Comparison of ENCODE assay signal across 8 cellular contexts in the genomic region with DNA sequence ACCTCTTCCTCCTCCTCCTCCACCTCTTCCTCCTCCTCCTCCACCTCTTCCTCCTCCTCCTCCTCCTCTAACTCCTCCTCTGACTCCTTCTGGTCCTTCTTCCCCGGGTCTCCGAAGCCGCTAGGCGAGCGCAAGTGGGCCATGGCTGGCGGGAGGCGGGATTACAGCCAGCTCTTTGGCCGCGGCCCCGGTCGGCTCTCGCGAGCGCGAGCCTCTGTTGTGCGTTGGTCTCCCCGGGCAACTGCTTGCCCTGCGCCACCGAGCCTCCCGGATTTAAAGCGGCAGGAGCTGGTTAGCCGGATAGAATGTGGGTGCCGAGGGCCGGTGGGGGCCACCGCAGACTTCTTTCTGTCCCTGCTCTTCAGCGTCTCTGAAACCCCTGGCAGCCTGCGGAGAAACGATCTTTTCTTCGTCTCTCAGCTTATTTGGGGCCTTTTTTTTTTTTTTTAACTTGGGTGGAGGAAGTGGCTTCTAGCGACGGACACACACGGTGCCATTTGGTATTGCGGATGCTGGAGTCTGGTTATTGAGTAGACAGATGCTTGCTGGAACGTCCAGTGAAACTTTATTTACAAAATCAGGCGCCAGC. TPM values are rescaled to one million over a fixed set of nuclear protein-coding genes. Genes with fewer than 3 reads are reported as not detected.
DNase-seq lines count a peak whose midpoint lies in the region; ATAC-seq and TF ChIP-seq lines count a peak whose summit lies in the region.

TSS of gene ERICH6 (minus strand) at position 165 of the 589 bp plus-strand sequence. CDS start at position 143, 22 bp downstream.

- POLR2A ChIA-PET in activated CD4-positive, alpha-beta memory T cell treated with anti-CD3 and anti-CD28 coated beads for 36 hours (lab: Charles Lee) = interaction anchor here (0.6 to 1.5 kb wide), 9 partner anchors 9 to 468 kb away, joined by 3 to 8 read pairs (median 4); partner anchors contain the start of gene SIAH2

- H3K9me3 ChIP-seq in CD4-positive, CD25-positive, alpha-beta regulatory T cell (ENCODE audit: control insufficient read depth in 2 of 2, low read length in 2 of 2) = no peaks in the 10 kb centered on the region
- no peaks in the 10 kb centered on the region for H3K9me3 ChIP-seq in lower lobe of right lung

- peaks cover 17% of the 10 kb centered on the region for H3K4me1 ChIP-seq in CD4-positive, CD25-positive, alpha-beta regulatory T cell (ENCODE audit: control insufficient read depth, insufficient read depth, low read length, poor library complexity, severe bottlenecking)
- H3K4me1 ChIP-seq in lower lobe of right lung = peaks cover 9% of the 10 kb centered on the region

- H3K27ac ChIP-seq in CD4-positive, CD25-positive, alpha-beta regulatory T cell (ENCODE audit: insufficient read depth, low read length, poor library complexity, severe bottlenecking) = peak within 1 kb of the TSS; percentile 79
- H3K27ac ChIP-seq in lower lobe of right lung = peak within 1 kb of the TSS; percentile 90

- DNase-seq in CD4-positive, CD25-positive, alpha-beta regulatory T cell = peak; percentile 64 to 90 (median 78)
- peak; percentile 89 for DNase-seq in NCI-H69 (lab: John Stamatoyannopoulos, UW)
- peak; percentile 92 for DNase-seq in activated CD4-positive, alpha-beta memory T cell treated with anti-CD3 and anti-CD28 coated beads for 36 hours
- DNase-seq in ecto neural progenitor cell (ENCODE audit: low spot score) = peak; percentile 95
- peak; percentile 96 for DNase-seq in lower lobe of right lung
- DNase-seq in stimulated activated CD4-positive, alpha-beta T cell treated with anti-CD3 and anti-CD28 coated beads, TNF-alpha, amount 100 ng/mL, for 24 hours (ENCODE audit: low read depth in 3 of 3) = peak; percentile 55 to 83 (median 57)

- TF ChIP-seq CTCF in lower lobe of right lung (IDR thresholded peaks at IDR 0.05) = peak; percentile 15

- peaks cover 4% of the 10 kb centered on the region for H3K36me3 ChIP-seq in CD4-positive, CD25-positive, alpha-beta regulatory T cell (ENCODE audit: control insufficient read depth, insufficient read depth, low read length)
- H3K36me3 ChIP-seq in lower lobe of right lung = no peaks in the 10 kb centered on the region

- H3K4me3 Mint-ChIP-seq in CD4-positive, CD25-positive, alpha-beta regulatory T cell = peak within 1 kb of the TSS; percentile 94 to 100 (median 98)
- H3K4me3 Mint-ChIP-seq in activated CD4-positive, alpha-beta memory T cell treated with anti-CD3 and anti-CD28 coated beads for 36 hours = peak within 1 kb of the TSS; percentile 89

- H3K27me3 Mint-ChIP-seq in CD4-positive, CD25-positive, alpha-beta regulatory T cell = peaks cover 16% of the 10 kb centered on the region
- no peaks in the 10 kb centered on the region for H3K27me3 Mint-ChIP-seq in activated CD4-positive, alpha-beta memory T cell treated with anti-CD3 and anti-CD28 coated beads for 36 hours

- peaks cover 0 to 4% (median 0%) of the 10 kb centered on the region in 7 donors for H3K9me3 Mint-ChIP-seq in CD4-positive, CD25-positive, alpha-beta regulatory T cell
- peaks cover 7% of the 10 kb centered on the region for H3K9me3 Mint-ChIP-seq in activated CD4-positive, alpha-beta memory T cell treated with anti-CD3 and anti-CD28 coated beads for 36 hours

- peaks cover 5 to 29% (median 13%) of the 10 kb centered on the region in 4 donors for H3K4me1 Mint-ChIP-seq in CD4-positive, CD25-positive, alpha-beta regulatory T cell
- peaks cover 21% of the 10 kb centered on the region for H3K4me1 Mint-ChIP-seq in activated CD4-positive, alpha-beta memory T cell treated with anti-CD3 and anti-CD28 coated beads for 36 hours (ENCODE audit: low read depth)

- H3K36me3 Mint-ChIP-seq in CD4-positive, CD25-positive, alpha-beta regulatory T cell = peaks cover 18% of the 10 kb centered on the region
- peaks cover 9% of the 10 kb centered on the region for H3K36me3 Mint-ChIP-seq in activated CD4-positive, alpha-beta memory T cell treated with anti-CD3 and anti-CD28 coated beads for 36 hours

- CTCF ChIA-PET in activated CD4-positive, alpha-beta memory T cell treated with anti-CD3 and anti-CD28 coated beads for 36 hours (lab: Charles Lee) = interaction anchor here (0.7 to 2.3 kb wide), 9 partner anchors 17 to 1364 kb away, joined by 3 to 7 read pairs (median 4); no protein-coding TSS in a partner anchor

- ATAC-seq in CD4-positive, CD25-positive, alpha-beta regulatory T cell (ENCODE audit: low read depth in 2 of 2) = peak; percentile 87 to 89
- ATAC-seq in GM19372 (IDR thresholded peaks at IDR 0.05; ENCODE audit: low read depth, unreplicated experiment) (peak; percentile 99), HG03521 (IDR thresholded peaks at IDR 0.05; ENCODE audit: unreplicated experiment) (peak; percentile 99), lower lobe of right lung (peak; percentile 99 to 100)

- peak within 1 kb of the TSS; percentile 84 for H3K4me3 ChIP-seq in CD4-positive, CD25-positive, alpha-beta regulatory T cell (ENCODE audit: low read depth, low read length)
- H3K4me3 ChIP-seq in lower lobe of right lung = peak within 1 kb of the TSS; percentile 66

- H3K27me3 ChIP-seq in CD4-positive, CD25-positive, alpha-beta regulatory T cell (ENCODE audit: control insufficient read depth, insufficient read depth, low read length) = no peaks in the 10 kb centered on the region
- H3K27me3 ChIP-seq in lower lobe of right lung (ENCODE audit: low read depth) = no peaks in the 10 kb centered on the region

- intact Hi-C loops in activated CD4-positive, alpha-beta memory T cell treated with anti-CD3 and anti-CD28 coated beads for 36 hours (cut with micrococcal nuclease) = loop anchor here (1.0 to 5.0 kb wide), 6 partner anchors 59 to 295 kb away; partner anchors contain the start of genes EIF2A, SELENOT, SERP1 and SIAH2
- intact Hi-C loops in lower lobe of right lung (cut with DNase I) = no loop called here

- H3K27ac Mint-ChIP-seq in CD4-positive, CD25-positive, alpha-beta regulatory T cell = peak within 1 kb of the TSS; percentile 92 to 98 (median 96)
- H3K27ac Mint-ChIP-seq in activated CD4-positive, alpha-beta memory T cell treated with anti-CD3 and anti-CD28 coated beads for 36 hours = peak within 1 kb of the TSS; percentile 81

RNA-seq across cellular contexts. Expression of gene ERICH6, which starts in this region (rescaled TPM):
- total RNA-seq in CD4-positive, CD25-positive, alpha-beta regulatory T cell = not detected
- polyA plus RNA-seq in CD4-positive, CD25-positive, alpha-beta regulatory T cell = under 1 TPM in 2 of 4 donors, not detected in 2; 0.17 to 0.77 TPM
- total RNA-seq in activated CD4-positive, alpha-beta memory T cell treated with anti-CD3 and anti-CD28 coated beads for 36 hours = not detected
- not detected for total RNA-seq in lower lobe of right lung

Comparison
In these comparisons a context has a peak if more than half of its experiments do, and no peak if none do; other contexts are left out.
1. Peak in every context shown above with its lines: DNase-seq, ATAC-seq, H3K4me3 ChIP-seq and H3K27ac ChIP-seq.
2. Peak in DNase-seq, ATAC-seq, H3K4me3 ChIP-seq and H3K27ac ChIP-seq in CD4-positive, CD25-positive, alpha-beta regulatory T cell; RNA of the gene not detected or under 1 TPM.
3. Peak in DNase-seq in activated CD4-positive, alpha-beta memory T cell treated with anti-CD3 and anti-CD28 coated beads for 36 hours; RNA of the gene not detected or under 1 TPM.
4. Peak in DNase-seq, ATAC-seq, H3K4me3 ChIP-seq and H3K27ac ChIP-seq in lower lobe of right lung; RNA of the gene not detected or under 1 TPM.